ENCODE assay signal across 8 cellular contexts in the genomic region with DNA sequence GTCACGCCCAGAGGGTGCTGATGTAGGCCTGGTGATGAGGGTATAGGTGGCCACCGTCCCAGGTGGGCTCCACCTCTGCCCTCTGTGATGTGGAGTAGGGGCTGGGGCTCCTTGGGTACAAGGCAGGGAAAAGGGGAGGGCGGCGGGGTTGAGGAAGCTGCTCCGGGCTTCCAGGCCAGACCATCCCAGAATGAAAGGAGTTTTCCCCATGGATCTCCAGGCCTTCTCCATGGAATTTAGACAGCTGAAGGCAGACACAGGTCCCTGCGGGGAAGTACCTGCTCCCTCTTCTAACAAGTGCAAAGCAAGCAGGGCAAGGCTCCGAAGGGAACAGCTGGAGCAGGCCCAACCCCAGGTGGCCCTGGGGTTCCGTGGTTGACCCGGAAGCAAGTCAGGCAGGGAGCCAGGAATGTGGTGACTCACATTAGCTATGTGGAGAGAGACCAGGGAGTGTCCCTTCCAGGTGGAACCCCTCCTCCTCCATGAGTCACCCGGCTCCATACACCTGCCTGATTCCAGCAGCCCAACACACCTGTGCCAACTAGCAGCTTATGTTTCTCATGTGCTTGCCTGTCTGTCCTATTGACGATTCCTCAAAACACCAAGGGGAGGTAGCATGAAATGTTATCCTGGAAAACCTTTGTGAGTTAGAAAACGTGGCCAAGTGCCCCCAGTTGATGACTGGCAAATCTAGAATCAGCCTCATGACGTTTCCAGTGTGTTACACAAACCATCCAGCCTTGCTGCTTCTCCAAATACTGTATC. TPM values are rescaled to one million over a fixed set of nuclear protein-coding genes. Genes with fewer than 3 reads are reported as not detected.
DNase-seq lines count a peak whose midpoint lies in the region; ATAC-seq and TF ChIP-seq lines count a peak whose summit lies in the region.

No MANE protein-coding gene starts in this region.

- intact Hi-C loops in MCF 10A (cut with micrococcal nuclease), result loop anchor here (2.0 kb wide), 1 partner anchor 309 kb away; no protein-coding TSS in a partner anchor

- no peak for ATAC-seq in HG03196 (IDR thresholded peaks at IDR 0.05; ENCODE audit: unreplicated experiment)

- H3K27me3 ChIP-seq in layer of hippocampus (ENCODE audit: control insufficient read depth, insufficient read depth, low read length), result no peaks in the 10 kb centered on the region

- POLR2A ChIA-PET in MCF 10A (lab: Yijun Ruan, JAX), result interaction anchor here (0.6 to 6.0 kb wide), 26 partner anchors 8 to 440 kb away, joined by 3 to 79 read pairs (median 6); a partner anchor contains a TSS

- DNase-seq in stimulated activated CD4-positive, alpha-beta T cell treated with anti-CD3 and anti-CD28 coated beads, Interleukin-4, amount 100 ng/mL, for 1 hour, result peak; percentile 27
- DNase-seq in stimulated activated CD4-positive, alpha-beta T cell treated with anti-CD3 and anti-CD28 coated beads, Interleukin-1b, Interleukin-23, amount 100 ng/mL, for 48 hours, result no peak
- DNase-seq in NCI-H69 (lab: John Stamatoyannopoulos, UW) (peak; percentile 99), MCF 10A (ENCODE audit: unreplicated experiment) (peak; percentile 98), type B pancreatic cell (ENCODE audit: extremely low spot score, unreplicated experiment) (peak; percentile 76), NCI-H524 (lab: John Stamatoyannopoulos, UW) (no peak)

- H3K27ac Mint-ChIP-seq in MCF 10A (ENCODE audit: low read depth, unreplicated experiment), result peak overlapping the region; percentile 92
- H3K27ac Mint-ChIP-seq in type B pancreatic cell, result peak overlapping the region; percentile 97

- no TSS peak for BruUV-seq in MCF 10A (replicated peaks; lab: Mats Ljungman, UMichigan)

- H3K27ac ChIP-seq in layer of hippocampus (ENCODE audit: low read depth, low read length), result peak overlapping the region; percentile 21

- H3K27me3 Mint-ChIP-seq in MCF 10A (ENCODE audit: insufficient read depth, unreplicated experiment) (no peaks in the 10 kb centered on the region), type B pancreatic cell (no peaks in the 10 kb centered on the region)

- TF ChIP-seq CTCF in MCF 10A (IDR thresholded peaks at IDR 0.05; ENCODE audit: unreplicated experiment), result no peak
- no peak for TF ChIP-seq CTCF in type B pancreatic cell (conservative IDR thresholded peaks at IDR 0.05)

- H3K36me3 Mint-ChIP-seq in MCF 10A (ENCODE audit: insufficient read depth, unreplicated experiment) (peaks cover 5% of the 10 kb centered on the region), type B pancreatic cell (no peaks in the 10 kb centered on the region)

- peaks cover 61% of the 10 kb centered on the region for H3K4me1 Mint-ChIP-seq in MCF 10A (ENCODE audit: insufficient read depth, unreplicated experiment)
- H3K4me1 Mint-ChIP-seq in type B pancreatic cell (ENCODE audit: unreplicated experiment), result peaks cover 35% of the 10 kb centered on the region

- CTCF ChIA-PET in MCF 10A (lab: Yijun Ruan, JAX), result interaction anchor here (0.6 to 8.7 kb wide), 10 partner anchors 7 to 439 kb away, joined by 3 to 138 read pairs (median 4); no protein-coding TSS in a partner anchor

- H3K4me3 Mint-ChIP-seq in MCF 10A (ENCODE audit: unreplicated experiment) (no peak overlapping the region), type B pancreatic cell (peak overlapping the region; percentile 11)

- H3K9me3 Mint-ChIP-seq in MCF 10A (ENCODE audit: unreplicated experiment) (no peaks in the 10 kb centered on the region), type B pancreatic cell (no peaks in the 10 kb centered on the region)

RNA-seq across cellular contexts. Expression of a gene that starts 59.7 kb away (rescaled TPM):
- total RNA-seq in MCF 10A (2022), result 33.1 and 37.4 TPM in 2 replicates
- 23.2 and 31.9 TPM in 2 replicates for total RNA-seq in type B pancreatic cell (ENCODE audit: low replicate concordance)

Comparison
In these comparisons a context has a peak if more than half of its experiments do, and no peak if none do; other contexts are left out.
1. DNase-seq: peak in stimulated activated CD4-positive, alpha-beta T cell treated with anti-CD3 and anti-CD28 coated beads, Interleukin-4, amount 100 ng/mL, for 1 hour (single experiment), NCI-H69 (single experiment), MCF 10A (single experiment) and type B pancreatic cell (single experiment); none in stimulated activated CD4-positive, alpha-beta T cell treated with anti-CD3 and anti-CD28 coated beads, Interleukin-1b, Interleukin-23, amount 100 ng/mL, for 48 hours (single experiment) and NCI-H524 (0 of 2).